In genomic region chr16:84728853-84729424, GRCh38 we compare ENCODE assay signal across 21 cellular contexts. TPM values are rescaled to one million over a fixed set of nuclear protein-coding genes. Genes with fewer than 3 reads are reported as not detected.
DNase-seq lines count a peak whose midpoint lies in the region; ATAC-seq, FAIRE-seq and TF ChIP-seq lines count a peak whose summit lies in the region.
"Had no signal": no experiment of that assay in that cellular context is flagged by ENCODE, and none has a peak within 500 bp of the region (broad histone marks: within the 10 kb centered on the region; RNA-seq: fewer than 3 reads in every experiment).

No MANE protein-coding gene starts in this region.

- no peak for FAIRE-seq in A549 (lab: Jason Lieb, UNC)
- FAIRE-seq: pancreas, urothelium cell line had no signal

- H3K4me3 ChIP-seq in A549 (peak overlapping the region; percentile 33; the same call in 1 of the 3 replicates), muscle layer of colon (ENCODE audit: low read depth in 1 of 2, low read length in 2 of 2) (no peak overlapping the region)
- H3K4me3 ChIP-seq: mucosa of descending colon, pancreas had no signal

- H3K36me3 ChIP-seq in muscle layer of colon (ENCODE audit: insufficient read depth, low read length), result no peaks in the 10 kb centered on the region
- H3K36me3 ChIP-seq: adrenal gland, pancreas had no signal

- POLR2A ChIA-PET in A549 (lab: Yijun Ruan, JAX), result interaction anchor here (0.7 to 1.7 kb wide), 3 partner anchors 7 to 28 kb away, joined by 3 to 4 read pairs (median 4); no protein-coding TSS in a partner anchor
- POLR2A ChIA-PET in WTC11 (lab: Charles Lee), result no interaction called here

- 76% methylated on average over 10 of the region's 10 CpGs for WGBS in A549 (ENCODE audit: missing lambda C conversion rate)

- H3K9me3 Mint-ChIP-seq in HFFc6 (no peaks in the 10 kb centered on the region), WTC11 (no peaks in the 10 kb centered on the region)
- H3K9me3 Mint-ChIP-seq: activated T-helper 2 cell treated with anti-CD3 and anti-CD28 coated beads, Interferon-gamma antibody, Interleukin-2, Interleukin-4, amounts not matched to agents 10 μg/mL and 5 μg/mL and 100 μg/mL, durations not matched to agents 14 hours and 24 hours and 36 hours had no signal

- TF ChIP-seq CTCF in A549 (IDR thresholded peaks at IDR 0.05) (no peak), HFFc6 (IDR thresholded peaks at IDR 0.05) (no peak), WTC11 (IDR thresholded peaks at IDR 0.05) (no peak)

- DNase-seq in A549 (ENCODE audit: low read depth in 1 of 2, low spot score in 1 of 2), result no peak
- no peak for DNase-seq in HFFc6
- no peak for DNase-seq in WTC11 (ENCODE audit: low spot score)
- no peak for DNase-seq in T1000 (lab: John Stamatoyannopoulos, UW)
- DNase-seq in NOMO-1 (lab: John Stamatoyannopoulos, UW; ENCODE audit: unreplicated experiment in 2 of 2), result no peak
- DNase-seq: activated CD8-positive, alpha-beta memory T cell treated with anti-CD3 and anti-CD28 coated beads for 24 hours; adrenal gland; central memory CD4-positive, alpha-beta T cell; effector CD8-positive, alpha-beta T cell; MG63; mucosa of descending colon; NCI-H187 treated with DMSO at 0.1 percent for 48 hours; pancreas; stimulated activated naive CD4-positive, alpha-beta T cell; SW 1271 had no signal

- ATAC-seq in A549 (no peak), WTC11 (no peak), HG03460 (IDR thresholded peaks at IDR 0.05; ENCODE audit: unreplicated experiment) (no peak), HG02981 (IDR thresholded peaks at IDR 0.05; ENCODE audit: unreplicated experiment) (no peak)
- ATAC-seq: mucosa of descending colon, pancreas had no signal

- H3K9me3 ChIP-seq in A549, result no peaks in the 10 kb centered on the region
- no peaks in the 10 kb centered on the region for H3K9me3 ChIP-seq in muscle layer of colon (ENCODE audit: low read length)
- H3K9me3 ChIP-seq: adrenal gland, MG63, mucosa of descending colon, pancreas had no signal

- H3K4me1 ChIP-seq in A549, result peaks cover 87% of the 10 kb centered on the region
- H3K4me1 ChIP-seq in muscle layer of colon (ENCODE audit: insufficient read depth, low read length), result peaks cover 50% of the 10 kb centered on the region

- H3K36me3 Mint-ChIP-seq in HFFc6 (ENCODE audit: low read depth) (peaks cover 8% of the 10 kb centered on the region), WTC11 (no peaks in the 10 kb centered on the region; the same call in 1 of the 2 replicates)

- H3K4me3 Mint-ChIP-seq in HFFc6 (peak overlapping the region; percentile 86; the same call in 1 of the 2 replicates), WTC11 (no peak overlapping the region)

- H3K4me2 ChIP-seq in A549, result peak overlapping the region; percentile 80

- peak overlapping the region; percentile 84 to 92 for H3K27ac ChIP-seq in A549
- no peak overlapping the region for H3K27ac ChIP-seq in muscle layer of colon (ENCODE audit: low read depth, low read length)
- H3K27ac ChIP-seq: VCaP had no signal

- TF ChIP-seq EP300 in A549 (IDR thresholded peaks at IDR 0.05), result no peak

- no peaks in the 10 kb centered on the region for H3K27me3 ChIP-seq in muscle layer of colon (ENCODE audit: control insufficient read depth in 1 of 2, insufficient read depth in 2 of 2, low read length in 2 of 2)
- H3K27me3 ChIP-seq: adrenal gland, MG63, pancreas had no signal

- H3K27ac Mint-ChIP-seq in HFFc6 (peak overlapping the region; percentile 90), WTC11 (peak overlapping the region; percentile 76)
- H3K27ac Mint-ChIP-seq: activated T-helper 2 cell treated with anti-CD3 and anti-CD28 coated beads, Interferon-gamma antibody, Interleukin-2, Interleukin-4, amounts not matched to agents 10 μg/mL and 5 μg/mL and 100 μg/mL, durations not matched to agents 14 hours and 24 hours and 36 hours had no signal

- TF ChIP-seq POLR2A in A549 (IDR thresholded peaks at IDR 0.05; ENCODE audit: low read length), result no peak

- no peak for TF ChIP-seq RAD21 in A549 (conservative IDR thresholded peaks at IDR 0.05 in 1 of 2, IDR thresholded peaks at IDR 0.05 in 1 of 2)

- H3K27me3 Mint-ChIP-seq in HFFc6 (ENCODE audit: insufficient read depth) (no peaks in the 10 kb centered on the region), WTC11 (ENCODE audit: low read depth) (no peaks in the 10 kb centered on the region)

- CTCF ChIA-PET in A549 (lab: Yijun Ruan, JAX) (interaction anchor here (1.2 to 2.7 kb wide), 7 partner anchors 9 to 218 kb away, joined by 3 to 29 read pairs (median 7); no protein-coding TSS in a partner anchor), WTC11 (lab: Charles Lee) (interaction anchor here (0.6 to 8.0 kb wide), 5 partner anchors 9 to 223 kb away, joined by 3 to 86 read pairs (median 11); no protein-coding TSS in a partner anchor)

- H3K4me1 Mint-ChIP-seq in HFFc6 (ENCODE audit: low read depth) (peaks cover 87% of the 10 kb centered on the region), WTC11 (peaks cover 91% of the 10 kb centered on the region)

- H3K9ac ChIP-seq in muscle layer of colon (ENCODE audit: low read length), result peak overlapping the region; percentile 1

TF ChIP-seq in A549, 52 proteins besides CTCF, POLR2A, EP300 and RAD21 (continues in another document):
- no peak for TF ChIP-seq BCL3 (IDR thresholded peaks at IDR 0.05)
- TF ChIP-seq SMC3 (IDR thresholded peaks at IDR 0.05), result no peak
- TF ChIP-seq FOSL2 (IDR thresholded peaks at IDR 0.05), result no peak
- TF ChIP-seq FOSL2 (CRISPR knock-in tag; IDR thresholded peaks at IDR 0.05), result no peak
- no peak for TF ChIP-seq HOXB13 (CRISPR knock-in tag; IDR thresholded peaks at IDR 0.05; ENCODE audit: low read depth)
- TF ChIP-seq, protein P1, sequence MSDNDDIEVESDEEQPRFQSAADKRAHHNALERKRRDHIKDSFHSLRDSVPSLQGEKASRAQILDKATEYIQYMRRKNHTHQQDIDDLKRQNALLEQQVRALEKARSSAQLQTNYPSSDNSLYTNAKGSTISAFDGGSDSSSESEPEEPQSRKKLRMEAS (IDR thresholded peaks at IDR 0.05), result no peak
- no peak for TF ChIP-seq KDM5A (IDR thresholded peaks at IDR 0.05)
- TF ChIP-seq, protein P2, sequence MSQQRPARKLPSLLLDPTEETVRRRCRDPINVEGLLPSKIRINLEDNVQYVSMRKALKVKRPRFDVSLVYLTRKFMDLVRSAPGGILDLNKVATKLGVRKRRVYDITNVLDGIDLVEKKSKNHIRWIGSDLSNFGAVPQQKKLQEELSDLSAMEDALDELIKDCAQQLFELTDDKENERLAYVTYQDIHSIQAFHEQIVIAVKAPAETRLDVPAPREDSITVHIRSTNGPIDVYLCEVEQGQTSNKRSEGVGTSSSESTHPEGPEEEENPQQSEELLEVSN (IDR thresholded peaks at IDR 0.05; ENCODE audit: borderline replicate concordance, low read depth), result no peak
- no peak for TF ChIP-seq RFX5 (IDR thresholded peaks at IDR 0.05)
- no peak for TF ChIP-seq RARB (CRISPR knock-in tag; IDR thresholded peaks at IDR 0.05)
- TF ChIP-seq CHD2 (IDR thresholded peaks at IDR 0.05; ENCODE audit: low read length, partially characterized antibody), result no peak

TF ChIP-seq in WTC11, 78 proteins besides CTCF, POLR2A, EP300 and RAD21:
- no peak for TF ChIP-seq SMAD3 (CRISPR knock-in tag; IDR thresholded peaks at IDR 0.05; ENCODE audit: borderline replicate concordance)
- TF ChIP-seq PRRX2 (CRISPR knock-in tag; IDR thresholded peaks at IDR 0.05), result no peak
- TF ChIP-seq JUN (CRISPR knock-in tag; IDR thresholded peaks at IDR 0.05), result no peak

RNA-seq across cellular contexts. Expression of gene USP10, which starts 29.1 kb away (rescaled TPM):
- polyA plus RNA-seq in A549 (2011; rRNA removed), result 93.5 and 144 TPM in 2 replicates
- polyA plus RNA-seq in A549 (2012; cell fraction: cytosol; rRNA removed), result 90.7 and 101 TPM in 2 replicates
- polyA plus RNA-seq in A549 (2012; cell fraction: nucleus; rRNA removed), result 156 and 209 TPM in 2 replicates
- polyA plus RNA-seq in A549 (2017; fragmentation: RNase III; extraction: RNeasy Plus Mini Kit Qiagen cat#74134 plus additional on column Dnase treatment), result 60.6 to 64.2 TPM (median 61.5 TPM) in 3 replicates
- polyA minus RNA-seq in A549 (2011; rRNA and poly(A)+ RNA removed), result 241 and 307 TPM in 2 replicates
- 100 to 1,000 TPM in 2 of 6 experiments, 10 to 100 TPM in 4; 83.2 to 106 (median 92.3) TPM for total RNA-seq in HFFc6 (2021; fragmentation: NEBNext Ultra II Directional; extraction: Animal tissue kit (Norgen Biotek cat#: 25700))
- 138 to 152 TPM (median 139 TPM) in 3 replicates for total RNA-seq in WTC11 (2021)
